In the genomic region with DNA sequence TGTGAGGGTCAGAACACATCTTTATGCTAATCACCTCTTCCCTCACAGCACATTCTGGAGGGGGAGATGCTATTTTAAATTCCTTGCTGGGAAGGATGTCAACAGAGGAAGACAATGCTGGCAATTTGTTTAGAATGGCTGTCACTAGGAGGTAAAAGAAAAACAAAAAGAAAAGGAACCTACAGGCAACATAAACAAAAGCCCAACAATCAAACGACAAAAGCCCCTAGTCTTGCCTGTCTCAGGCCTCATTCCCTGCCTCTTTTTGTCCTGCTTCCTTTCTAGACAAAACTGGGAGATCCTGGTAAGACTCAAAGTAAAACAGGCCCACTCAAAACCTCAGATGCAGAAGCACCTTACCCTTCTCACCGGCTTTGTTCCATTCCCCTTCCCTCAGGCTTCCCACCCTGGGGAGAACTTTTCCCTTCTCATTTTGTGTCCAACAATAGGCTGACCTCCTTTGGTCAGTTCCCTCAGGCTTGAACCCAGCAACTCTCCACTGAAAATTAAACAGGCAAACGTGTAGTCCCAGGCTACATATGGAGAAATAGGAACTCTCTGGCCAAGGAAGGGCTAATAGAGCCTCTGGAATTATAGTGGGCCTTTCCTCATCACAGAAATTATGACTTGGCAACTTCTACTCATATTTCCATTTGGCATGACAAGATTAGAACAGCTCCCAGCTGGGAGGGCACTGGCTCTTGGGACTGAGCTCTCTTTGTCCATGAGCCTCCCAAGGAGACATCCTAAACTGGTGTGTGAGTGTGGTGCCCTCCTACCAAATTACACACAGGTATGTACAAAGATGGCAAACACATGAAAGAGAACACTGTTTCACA, we compare ENCODE assay signal across 19 cellular contexts.
DNase-seq lines count a peak whose midpoint lies in the region; ATAC-seq, FAIRE-seq and TF ChIP-seq lines count a peak whose summit lies in the region.
"Had no signal": no experiment of that assay in that cellular context is flagged by ENCODE, and none has a peak within 500 bp of the region (broad histone marks: within the 10 kb centered on the region; RNA-seq: fewer than 3 reads in every experiment).

No MANE protein-coding gene starts in this region.

- H3K9ac ChIP-seq in HepG2 (ENCODE audit: insufficient read depth, low read depth, low read length), result no peak overlapping the region
- H3K9ac ChIP-seq in mammary epithelial cell (ENCODE audit: insufficient read depth, low read length), result no peak overlapping the region

- no peak for ATAC-seq in HepG2
- ATAC-seq in right lobe of liver, result no peak
- no peak for ATAC-seq in HG02973 (IDR thresholded peaks at IDR 0.05; ENCODE audit: unreplicated experiment)
- no peak for ATAC-seq in heart left ventricle

- H2AFZ ChIP-seq in HepG2 (ENCODE audit: low read length) (no peak overlapping the region), mammary epithelial cell (ENCODE audit: low read depth, low read length) (peak overlapping the region; percentile 4)

- H3K27ac ChIP-seq in HepG2 (ENCODE audit: extremely low read length, insufficient read depth, low read length), result no peak overlapping the region
- no peak overlapping the region for H3K27ac ChIP-seq in right lobe of liver
- H3K27ac ChIP-seq in mammary epithelial cell (ENCODE audit: insufficient read depth, low read depth, low read length), result peak overlapping the region; percentile 64
- H3K27ac ChIP-seq in tibial nerve, result no peak overlapping the region
- no peak overlapping the region for H3K27ac ChIP-seq in heart left ventricle
- H3K27ac ChIP-seq: C4-2B, esophagus squamous epithelium, ovary had no signal

- H4K20me1 ChIP-seq in HepG2 (ENCODE audit: insufficient read depth, low read length), result no peaks in the 10 kb centered on the region
- H4K20me1 ChIP-seq in mammary epithelial cell (ENCODE audit: insufficient read depth, low read length), result no peaks in the 10 kb centered on the region

- no peaks in the 10 kb centered on the region for H3K4me1 ChIP-seq in HepG2 (ENCODE audit: insufficient read depth, low read length)
- H3K4me1 ChIP-seq in right lobe of liver, result no peaks in the 10 kb centered on the region
- peaks cover 13% of the 10 kb centered on the region for H3K4me1 ChIP-seq in mammary epithelial cell (ENCODE audit: insufficient read depth, low read length)
- peaks cover 0 to 17% (median 0%) of the 10 kb centered on the region in 4 donors for H3K4me1 ChIP-seq in tibial nerve
- peaks cover 0 to 2% (median 0%) of the 10 kb centered on the region in 12 donors for H3K4me1 ChIP-seq in heart left ventricle
- H3K4me1 ChIP-seq: esophagus squamous epithelium had no signal

- peaks cover 6 to 63% of the 10 kb centered on the region in 2 experiments for H3K36me3 ChIP-seq in HepG2 (replicated peaks in 1 of 2; ENCODE audit: control insufficient read depth in 1 of 2, insufficient read depth in 2 of 2, low read length in 2 of 2)
- H3K36me3 ChIP-seq in right lobe of liver, result no peaks in the 10 kb centered on the region
- no peaks in the 10 kb centered on the region for H3K36me3 ChIP-seq in mammary epithelial cell (ENCODE audit: insufficient read depth, low read length)
- H3K36me3 ChIP-seq in tibial nerve, result no peaks in the 10 kb centered on the region
- H3K36me3 ChIP-seq in heart left ventricle, result peaks cover 0 to 3% (median 0%) of the 10 kb centered on the region in 9 donors
- H3K36me3 ChIP-seq: esophagus squamous epithelium, ovary had no signal

- DNase-seq in HepG2 (ENCODE audit: low spot score) (no peak), right lobe of liver (no peak), mammary epithelial cell (no peak), iPS-NIHi7 (ENCODE audit: extremely low spot score) (peak; percentile 70), GDM1 (lab: John Stamatoyannopoulos, UW) (no peak), tibial nerve (ENCODE audit: low spot score in 2 of 2) (no peak), heart left ventricle (no peak)
- DNase-seq: activated gamma-delta T cell treated with Interleukin-2 at 50 U/mL for 16 hours; cortex of kidney; DND-41; esophagus squamous epithelium; Karpas-422; NCI-H1436; ovary; small intestine; stimulated activated CD4-positive, alpha-beta T cell treated with anti-CD3 and anti-CD28 coated beads, Interleukin-4, amount 100 ng/mL, for 4 hours; trophoblast cell had no signal

- CTCF ChIA-PET in HepG2 (lab: Yijun Ruan, JAX; ENCODE audit: low intra/inter-chr PET ratio, low total read pairs) (no interaction called here), mammary epithelial cell (lab: Charles Lee; ENCODE audit: low non-redundant PET) (no interaction called here)

- intact Hi-C loops in HepG2 (cut with micrococcal nuclease; ENCODE audit: unreplicated experiment), result no loop called here
- intact Hi-C loops in right lobe of liver (cut with DNase I), result no loop called here
- intact Hi-C loops in mammary epithelial cell (cut with micrococcal nuclease), result no loop called here
- intact Hi-C loops in heart left ventricle (cut with DNase I), result no loop called here

- no peaks in the 10 kb centered on the region for H3K27me3 ChIP-seq in HepG2 (ENCODE audit: control insufficient read depth in 1 of 2, insufficient read depth in 2 of 2, low read length in 2 of 2)
- no peaks in the 10 kb centered on the region for H3K27me3 ChIP-seq in right lobe of liver
- H3K27me3 ChIP-seq in mammary epithelial cell (ENCODE audit: insufficient read depth, low read length), result no peaks in the 10 kb centered on the region
- no peaks in the 10 kb centered on the region for H3K27me3 ChIP-seq in tibial nerve
- no peaks in the 10 kb centered on the region for H3K27me3 ChIP-seq in heart left ventricle
- H3K27me3 ChIP-seq: esophagus squamous epithelium, ovary had no signal

- no peak for TF ChIP-seq CTCF in HepG2 (CRISPR knock-in tag; IDR thresholded peaks at IDR 0.05)
- TF ChIP-seq CTCF in right lobe of liver (IDR thresholded peaks at IDR 0.05), result no peak
- no peak for TF ChIP-seq CTCF in mammary epithelial cell (conservative IDR thresholded peaks at IDR 0.05 in 1 of 2, IDR thresholded peaks at IDR 0.05 in 1 of 2; ENCODE audit: extremely low read depth in 1 of 2, insufficient read depth in 1 of 2, low read depth in 1 of 2, low read length in 2 of 2)
- no peak for TF ChIP-seq CTCF in tibial nerve (IDR thresholded peaks at IDR 0.05)
- no peak for TF ChIP-seq CTCF in heart left ventricle (IDR thresholded peaks at IDR 0.05)

- BruUV-seq in HepG2 (replicated peaks; lab: Mats Ljungman, UMichigan) (no TSS peak), mammary epithelial cell (replicated peaks; lab: Mats Ljungman, UMichigan) (no TSS peak)

- in situ Hi-C loops in HepG2 (cut with HindIII; ENCODE audit: extremely low pct_ligation_motif_present, low pct_unique_long_range_greater_than_20kb), result no loop called here
- in situ Hi-C loops in mammary epithelial cell (cut with MboI; ENCODE audit: low sequenced_read_pairs in 2 of 2), result no loop called here

- FAIRE-seq in HepG2 (lab: Jason Lieb, UNC), result no peak
- FAIRE-seq: small intestine had no signal

- H3K4me3 ChIP-seq in HepG2 (replicated peaks in 1 of 3; ENCODE audit: insufficient read depth in 1 of 3, low read depth in 2 of 3, low read length in 3 of 3) (no peak overlapping the region), right lobe of liver (no peak overlapping the region), mammary epithelial cell (replicated peaks in 1 of 3; ENCODE audit: insufficient read depth in 1 of 3, low read depth in 2 of 3, low read length in 3 of 3) (no peak overlapping the region), tibial nerve (no peak overlapping the region), heart left ventricle (no peak overlapping the region)
- H3K4me3 ChIP-seq: esophagus squamous epithelium, ovary had no signal

- dilution Hi-C loops in mammary epithelial cell (cut with HindIII; ENCODE audit: low sequenced_read_pairs), result no loop called here

- H3K4me2 ChIP-seq in HepG2 (ENCODE audit: low read depth, low read length), result no peak overlapping the region
- no peak overlapping the region for H3K4me2 ChIP-seq in mammary epithelial cell (ENCODE audit: insufficient read depth, low read depth, low read length)

- WGBS in HepG2 (ENCODE audit: low lambda C conversion rate), result 97% methylated on average over 3 of the region's 3 CpGs
- 76% methylated on average over 3 of the region's 3 CpGs for WGBS in right lobe of liver (ENCODE audit: insufficient coverage, low coverage, low lambda C conversion rate, missing lambda C conversion rate)
- WGBS in mammary epithelial cell (ENCODE audit: low coverage, missing lambda C conversion rate), result 97% methylated on average over 3 of the region's 3 CpGs
- WGBS in tibial nerve, 2 donors, result 57 to 61% methylated on average over 3 of the region's 3 CpGs
- WGBS in heart left ventricle, 4 donors, result 51 to 66% (median 53%) methylated on average over 3 of the region's 3 CpGs

- H3K79me2 ChIP-seq in HepG2 (ENCODE audit: insufficient read depth, low read length) (no peaks in the 10 kb centered on the region), mammary epithelial cell (ENCODE audit: insufficient read depth, low read length) (no peaks in the 10 kb centered on the region)

- H3K9me3 ChIP-seq in HepG2 (ENCODE audit: low read length) (no peaks in the 10 kb centered on the region), right lobe of liver (no peaks in the 10 kb centered on the region), mammary epithelial cell (replicated peaks; ENCODE audit: insufficient read depth, low read length) (no peaks in the 10 kb centered on the region), tibial nerve (no peaks in the 10 kb centered on the region), heart left ventricle (peaks cover 0 to 3% (median 0%) of the 10 kb centered on the region in 12 donors)
- H3K9me3 ChIP-seq: esophagus squamous epithelium, ovary had no signal

- POLR2A ChIA-PET in HepG2 (lab: Yijun Ruan, JAX), result no interaction called here

- TF ChIP-seq POLR2A in HepG2 (IDR thresholded peaks at IDR 0.05; ENCODE audit: insufficient read depth in 1 of 2, low read depth in 2 of 2, low read length in 2 of 2) (no peak), right lobe of liver (IDR thresholded peaks at IDR 0.05) (no peak), tibial nerve (IDR thresholded peaks at IDR 0.05) (no peak), heart left ventricle (IDR thresholded peaks at IDR 0.05) (no peak)

- no peak for TF ChIP-seq EP300 in HepG2 (IDR thresholded peaks at IDR 0.05; ENCODE audit: low read depth in 2 of 2, low read length in 2 of 2)
- no peak for TF ChIP-seq EP300 in HepG2 (CRISPR knock-in tag; IDR thresholded peaks at IDR 0.05; ENCODE audit: borderline replicate concordance)
- TF ChIP-seq EP300 in tibial nerve (IDR thresholded peaks at IDR 0.05), result no peak

- no peak for TF ChIP-seq RAD21 in HepG2 (CRISPR knock-in tag; IDR thresholded peaks at IDR 0.05)

TF ChIP-seq in HepG2, 621 proteins besides CTCF, POLR2A, EP300 and RAD21:
- TF ChIP-seq NFKB2 (CRISPR knock-in tag; IDR thresholded peaks at IDR 0.05; ENCODE audit: borderline replicate concordance) (no peak), RBM22 (optimal IDR thresholded peaks at IDR 0.05; ENCODE audit: low read length) (peak; percentile 36)
